Comparison of ENCODE assay signal across 1 cellular context in genomic region chr6:1182722-1183521, GRCh38.
TF ChIP-seq lines count a peak whose summit lies in the region.

No MANE protein-coding gene starts in this region.

TF ChIP-seq in GM23338, 12 proteins besides CTCF, POLR2A, EP300 and RAD21 (continued from another document):
- no peak for TF ChIP-seq ZNF462 (CRISPR knock-in tag; IDR thresholded peaks at IDR 0.05)
- no peak for TF ChIP-seq EZH2 (IDR thresholded peaks at IDR 0.05; ENCODE audit: low read depth, unreplicated experiment)
- TF ChIP-seq ETS1 (IDR thresholded peaks at IDR 0.05), result no peak
- TF ChIP-seq NANOG (IDR thresholded peaks at IDR 0.05; ENCODE audit: borderline replicate concordance), result no peak
- TF ChIP-seq STAT1 (IDR thresholded peaks at IDR 0.05; ENCODE audit: unreplicated experiment), result no peak
- no peak for TF ChIP-seq POLR2AphosphoS5 (IDR thresholded peaks at IDR 0.05; ENCODE audit: low read depth)
- TF ChIP-seq ZNF114 (CRISPR knock-in tag; IDR thresholded peaks at IDR 0.05), result no peak
- no peak for TF ChIP-seq JUNB (IDR thresholded peaks at IDR 0.05; ENCODE audit: unreplicated experiment)
